8 cellular contexts compared by ENCODE assay signal in the genomic region with DNA sequence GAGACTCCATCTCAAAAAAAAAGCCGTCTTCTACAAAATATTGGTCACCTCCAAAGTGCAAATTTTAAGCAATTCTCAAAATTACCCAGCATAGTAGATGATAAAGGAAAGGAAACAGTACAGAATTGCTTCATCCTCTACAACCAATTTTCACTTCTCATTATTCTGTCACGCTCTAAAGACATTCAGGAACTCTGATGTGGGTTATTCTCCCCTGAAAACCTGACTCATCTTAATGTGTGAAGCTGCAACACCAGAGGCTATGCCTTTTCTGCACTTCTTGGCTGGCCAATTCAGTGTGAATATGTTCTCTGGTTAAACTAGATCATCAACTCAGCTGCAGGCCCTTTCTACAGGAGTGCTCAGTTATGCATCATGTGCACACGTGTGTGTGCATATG.
DNase-seq lines count a peak whose midpoint lies in the region; ATAC-seq lines count a peak whose summit lies in the region.

No MANE protein-coding gene starts in this region.

- ATAC-seq in HG02623 (IDR thresholded peaks at IDR 0.05; ENCODE audit: unreplicated experiment): peak; percentile 95

- DNase-seq in activated T-cell treated with anti-CD3 and anti-CD28 coated beads for 24 hours (ENCODE audit: low read depth): peak; percentile 38
- no peak for DNase-seq in activated T-cell treated with anti-CD3 and anti-CD28 coated beads, Interleukin-2, amount 50 U/mL, for 1 hour
- peak; percentile 71 for DNase-seq in NAMALWA (ENCODE audit: low spot score)
- DNase-seq in fibroblast of peridontal ligament (ENCODE audit: extremely low read depth): peak; percentile 76
- DNase-seq in NCI-H1694 (lab: John Stamatoyannopoulos, UW): no peak
- DNase-seq in foreskin melanocyte: no peak
- no peak for DNase-seq in NCI-H1930 (lab: John Stamatoyannopoulos, UW)

Comparison
In these comparisons a context has a peak if more than half of its experiments do, and no peak if none do; other contexts are left out.
1. DNase-seq: peak in activated T-cell treated with anti-CD3 and anti-CD28 coated beads for 24 hours (single experiment), NAMALWA (single experiment) and fibroblast of peridontal ligament (single experiment); none in activated T-cell treated with anti-CD3 and anti-CD28 coated beads, Interleukin-2, amount 50 U/mL, for 1 hour (single experiment), NCI-H1694 (single experiment), foreskin melanocyte (single experiment) and NCI-H1930 (0 of 2).